ENCODE assay signal across 1 cellular context in genomic region chr12:119665164-119665929, GRCh38.
TF ChIP-seq lines count a peak whose summit lies in the region.

No MANE protein-coding gene starts in this region.

TF ChIP-seq in K562, 482 proteins besides CTCF, POLR2A, EP300 and RAD21 (continued from another document):
- TF ChIP-seq MYNN (IDR thresholded peaks at IDR 0.05) (peak; percentile 86), MYNN (CRISPR knock-in tag; IDR thresholded peaks at IDR 0.05) (no peak), ZBTB11 (CRISPR knock-in tag; IDR thresholded peaks at IDR 0.05) (peak in 1 of 3 experiments; percentile 92; a peak in 2 of 6 replicates), EP400 (IDR thresholded peaks at IDR 0.05) (peak; percentile 70), NR2C1 (IDR thresholded peaks at IDR 0.05) (no peak; the same call in 1 of the 2 replicates), NR2C1 (tag; IDR thresholded peaks at IDR 0.05) (peak; percentile 88), ZNF324 (CRISPR knock-in tag; IDR thresholded peaks at IDR 0.05) (0 out of 2 replicates have a peak, but pooled peaks have one; percentile 45), DACH1 (IDR thresholded peaks at IDR 0.05; ENCODE audit: partially characterized antibody) (peak; percentile 82), MBD2 (IDR thresholded peaks at IDR 0.05; ENCODE audit: borderline replicate concordance, low read depth) (peak; percentile 90), FOS (IDR thresholded peaks at IDR 0.05; ENCODE audit: extremely low read depth, insufficient read length) (no peak), PTBP1 (IDR thresholded peaks at IDR 0.05; ENCODE audit: low read depth, low read length) (no peak), LARP7 (IDR thresholded peaks at IDR 0.05) (no peak), ZMIZ1 (IDR thresholded peaks at IDR 0.05; ENCODE audit: low read depth in 2 of 2, low read length in 2 of 2) (peak in 1 of 2 experiments; percentile 99; a peak in 2 of 4 replicates), ZBTB1 (CRISPR knock-in tag; IDR thresholded peaks at IDR 0.05; ENCODE audit: borderline replicate concordance, low read depth) (no peak), MAZ (CRISPR knock-in tag; conservative IDR thresholded peaks at IDR 0.05 in 1 of 2, IDR thresholded peaks at IDR 0.05 in 1 of 2) (peak; percentile 30 to 87; a peak in 2 of 4 replicates), ZNF740 (CRISPR knock-in tag; IDR thresholded peaks at IDR 0.05) (no peak), ZNF740 (tag; IDR thresholded peaks at IDR 0.05) (peak in 1 of 2 experiments; percentile 40; a peak in 1 of 4 replicates), ATF7 (IDR thresholded peaks at IDR 0.05) (peak; percentile 87)
- TF ChIP-seq, protein P1, sequence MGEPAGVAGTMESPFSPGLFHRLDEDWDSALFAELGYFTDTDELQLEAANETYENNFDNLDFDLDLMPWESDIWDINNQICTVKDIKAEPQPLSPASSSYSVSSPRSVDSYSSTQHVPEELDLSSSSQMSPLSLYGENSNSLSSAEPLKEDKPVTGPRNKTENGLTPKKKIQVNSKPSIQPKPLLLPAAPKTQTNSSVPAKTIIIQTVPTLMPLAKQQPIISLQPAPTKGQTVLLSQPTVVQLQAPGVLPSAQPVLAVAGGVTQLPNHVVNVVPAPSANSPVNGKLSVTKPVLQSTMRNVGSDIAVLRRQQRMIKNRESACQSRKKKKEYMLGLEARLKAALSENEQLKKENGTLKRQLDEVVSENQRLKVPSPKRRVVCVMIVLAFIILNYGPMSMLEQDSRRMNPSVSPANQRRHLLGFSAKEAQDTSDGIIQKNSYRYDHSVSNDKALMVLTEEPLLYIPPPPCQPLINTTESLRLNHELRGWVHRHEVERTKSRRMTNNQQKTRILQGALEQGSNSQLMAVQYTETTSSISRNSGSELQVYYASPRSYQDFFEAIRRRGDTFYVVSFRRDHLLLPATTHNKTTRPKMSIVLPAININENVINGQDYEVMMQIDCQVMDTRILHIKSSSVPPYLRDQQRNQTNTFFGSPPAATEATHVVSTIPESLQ (CRISPR knock-in tag; IDR thresholded peaks at IDR 0.05): no peak
- TF ChIP-seq, protein P2, sequence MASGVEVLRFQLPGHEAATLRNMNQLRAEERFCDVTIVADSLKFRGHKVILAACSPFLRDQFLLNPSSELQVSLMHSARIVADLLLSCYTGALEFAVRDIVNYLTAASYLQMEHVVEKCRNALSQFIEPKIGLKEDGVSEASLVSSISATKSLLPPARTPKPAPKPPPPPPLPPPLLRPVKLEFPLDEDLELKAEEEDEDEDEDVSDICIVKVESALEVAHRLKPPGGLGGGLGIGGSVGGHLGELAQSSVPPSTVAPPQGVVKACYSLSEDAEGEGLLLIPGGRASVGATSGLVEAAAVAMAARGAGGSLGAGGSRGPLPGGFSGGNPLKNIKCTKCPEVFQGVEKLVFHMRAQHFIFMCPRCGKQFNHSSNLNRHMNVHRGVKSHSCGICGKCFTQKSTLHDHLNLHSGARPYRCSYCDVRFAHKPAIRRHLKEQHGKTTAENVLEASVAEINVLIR (CRISPR knock-in tag; IDR thresholded peaks at IDR 0.05): 0 out of 2 replicates have a peak, but pooled peaks have one; percentile 43
TF ChIP-seq in K562: peak in this region for 217.
